8 cellular contexts compared by ENCODE assay signal in the genomic region with DNA sequence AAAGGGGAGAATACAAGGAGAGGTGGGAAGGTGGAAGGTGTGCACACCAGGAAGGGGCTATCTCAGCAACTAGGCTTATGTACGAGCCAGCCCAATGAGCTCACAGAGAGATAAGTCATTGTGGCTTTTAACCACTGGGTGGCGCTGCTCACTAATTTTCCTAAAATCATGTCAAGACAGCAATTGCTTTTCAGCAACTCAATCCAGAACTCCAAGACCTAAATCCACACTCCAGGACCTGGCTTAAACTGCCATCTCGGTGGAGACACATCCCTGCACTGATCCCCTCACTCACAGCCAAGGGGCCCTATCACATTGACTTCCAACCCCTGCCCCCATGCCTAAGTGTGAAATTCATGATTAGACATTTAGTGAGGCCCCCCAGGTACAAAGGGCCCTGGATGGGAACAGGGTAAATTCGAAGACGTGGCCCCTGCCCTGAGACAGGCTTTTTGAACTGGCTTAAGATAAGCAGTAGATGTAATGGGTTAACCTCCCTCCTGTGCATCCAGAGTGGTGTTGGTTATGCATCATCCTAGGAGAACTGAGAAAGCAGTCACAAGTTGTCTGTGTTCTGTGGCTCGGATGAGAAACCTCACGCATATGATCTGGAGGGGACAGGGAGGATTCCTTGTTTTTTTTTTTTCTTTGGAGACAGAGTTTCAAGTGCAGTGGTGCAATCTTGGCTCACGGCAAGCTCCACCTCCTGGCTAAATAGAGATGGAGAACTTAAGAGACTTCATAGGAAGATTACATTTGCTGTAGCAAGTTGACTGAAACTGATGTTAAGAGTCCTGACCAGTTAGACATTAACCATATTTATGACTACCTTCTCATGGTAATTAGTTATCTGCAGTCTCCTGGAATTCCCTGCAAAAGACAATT. TPM values are rescaled to one million over a fixed set of nuclear protein-coding genes. Genes with fewer than 3 reads are reported as not detected.
DNase-seq lines count a peak whose midpoint lies in the region; ATAC-seq and TF ChIP-seq lines count a peak whose summit lies in the region.

No MANE protein-coding gene starts in this region.

- peak; percentile 86 for TF ChIP-seq CTCF in lower lobe of right lung (IDR thresholded peaks at IDR 0.05)

- H3K36me3 ChIP-seq in lower lobe of right lung, result no peaks in the 10 kb centered on the region

- H3K4me1 ChIP-seq in lower lobe of right lung, result peaks cover 15% of the 10 kb centered on the region

- H3K27ac ChIP-seq in lower lobe of right lung, result no peak overlapping the region

- no peak overlapping the region for H3K4me3 ChIP-seq in lower lobe of right lung

- ATAC-seq in lower lobe of right lung (peak; percentile 77 to 88), HG02763 (IDR thresholded peaks at IDR 0.05; ENCODE audit: unreplicated experiment) (no peak)

- DNase-seq in AG08395 (ENCODE audit: low spot score) (peak; percentile 77), GOT3 (lab: John Stamatoyannopoulos, UW) (peak; percentile 28), NCI-H460 (ENCODE audit: extremely low read depth, low read depth) (peak; percentile 73), dermis microvascular lymphatic vessel endothelial cell (ENCODE audit: low read depth in 2 of 2) (peak; percentile 68 to 84), lower lobe of right lung (peak; percentile 59)
- peak; percentile 57 to 63 for DNase-seq in activated CD4-positive, alpha-beta T cell treated with anti-CD3 and anti-CD28 coated beads, Interleukin-2, amount 50 U/mL, for 4 hours
- DNase-seq in stimulated activated CD8-positive, alpha-beta memory T cell treated with anti-CD3 and anti-CD28 coated beads, Interleukin-12 subunit alpha, Interleukin-12 subunit beta, amount 100 ng/mL, for 24 hours (ENCODE audit: extremely low read depth), result peak; percentile 34

- no peaks in the 10 kb centered on the region for H3K27me3 ChIP-seq in lower lobe of right lung (ENCODE audit: low read depth)

- no peaks in the 10 kb centered on the region for H3K9me3 ChIP-seq in lower lobe of right lung

- intact Hi-C loops in lower lobe of right lung (cut with DNase I), result loop anchor here (10.0 kb wide), 1 partner anchor 175 kb away; no protein-coding TSS in a partner anchor

RNA-seq across cellular contexts. Expression of a gene that starts 11.5 kb away (rescaled TPM):
- not detected in 2 replicates for total RNA-seq in NCI-H460 (2014; rRNA removed; shearing (Covaris generic))
- not detected in 2 replicates for polyA plus RNA-seq in NCI-H460 (2014; cell fraction: nucleus; rRNA removed)
- 0.13 and 0.38 TPM in 2 replicates for total RNA-seq in dermis microvascular lymphatic vessel endothelial cell
- total RNA-seq in lower lobe of right lung, result 0.50 TPM

RNA-seq across cellular contexts. Expression of a gene that starts 16.7 kb away (rescaled TPM):
- not detected in 2 replicates for total RNA-seq in NCI-H460 (2014; rRNA removed; shearing (Covaris generic))
- not detected in 2 replicates for polyA plus RNA-seq in NCI-H460 (2014; cell fraction: nucleus; rRNA removed)
- total RNA-seq in dermis microvascular lymphatic vessel endothelial cell, result 2.7 and 24.7 TPM in 2 replicates
- 20.7 TPM for total RNA-seq in lower lobe of right lung

RNA-seq across cellular contexts. Expression of a gene that starts 26.3 kb away (rescaled TPM):
- total RNA-seq in NCI-H460 (2014; rRNA removed; shearing (Covaris generic)), result not detected in 2 replicates
- not detected in 2 replicates for polyA plus RNA-seq in NCI-H460 (2014; cell fraction: nucleus; rRNA removed)
- total RNA-seq in dermis microvascular lymphatic vessel endothelial cell, result not detected in 2 replicates
- total RNA-seq in lower lobe of right lung, result not detected

RNA-seq across cellular contexts. Expression of a gene that starts 31.6 kb away (rescaled TPM):
- total RNA-seq in NCI-H460 (2014; rRNA removed; shearing (Covaris generic)), result not detected in 2 replicates
- not detected in 2 replicates for polyA plus RNA-seq in NCI-H460 (2014; cell fraction: nucleus; rRNA removed)
- total RNA-seq in dermis microvascular lymphatic vessel endothelial cell (not detected in 2 replicates), lower lobe of right lung (0.50 TPM)

RNA-seq across cellular contexts. Expression of a gene that starts 39.2 kb away (rescaled TPM):
- 3.2 and 5.2 TPM in 2 replicates for total RNA-seq in NCI-H460 (2014; rRNA removed; shearing (Covaris generic))
- polyA plus RNA-seq in NCI-H460 (2014; cell fraction: nucleus; rRNA removed), result 4.8 and 16.0 TPM in 2 replicates
- 0.13 TPM in 1 of 2 replicates, not detected in the other for total RNA-seq in dermis microvascular lymphatic vessel endothelial cell
- total RNA-seq in lower lobe of right lung, result not detected
